In genomic region chr10:35212856-35213255, GRCh38 we compare ENCODE assay signal across 15 cellular contexts.
DNase-seq lines count a peak whose midpoint lies in the region; ATAC-seq, FAIRE-seq and TF ChIP-seq lines count a peak whose summit lies in the region.
"Had no signal": no experiment of that assay in that cellular context is flagged by ENCODE, and none has a peak within 500 bp of the region (broad histone marks: within the 10 kb centered on the region; RNA-seq: fewer than 3 reads in every experiment).

No MANE protein-coding gene starts in this region.

- no peaks in the 10 kb centered on the region for H4K20me1 ChIP-seq in astrocyte (ENCODE audit: insufficient read depth, low read length)

- H3K27ac Mint-ChIP-seq in astrocyte (ENCODE audit: unreplicated experiment): no peak overlapping the region
- H3K27ac Mint-ChIP-seq: activated naive CD4-positive, alpha-beta T cell treated with anti-CD3 and anti-CD28 coated beads for 36 hours had no signal

- H3K4me2 ChIP-seq in astrocyte (ENCODE audit: low read length): peak overlapping the region; percentile 56

- H3K27me3 Mint-ChIP-seq in astrocyte (ENCODE audit: low read depth, unreplicated experiment): no peaks in the 10 kb centered on the region

- intact Hi-C loops in lower lobe of right lung (cut with DNase I): no loop called here

- no peak for TF ChIP-seq CTCF in astrocyte (IDR thresholded peaks at IDR 0.05; ENCODE audit: insufficient read depth, low read depth, low read length)
- no peak for TF ChIP-seq CTCF in lower lobe of right lung (IDR thresholded peaks at IDR 0.05)

- no peak for ATAC-seq in lower lobe of right lung
- no peak for ATAC-seq in HG03045 (IDR thresholded peaks at IDR 0.05; ENCODE audit: unreplicated experiment)

- H3K9me3 Mint-ChIP-seq in astrocyte (ENCODE audit: unreplicated experiment): no peaks in the 10 kb centered on the region
- H3K9me3 Mint-ChIP-seq: activated naive CD4-positive, alpha-beta T cell treated with anti-CD3 and anti-CD28 coated beads for 36 hours had no signal

- no peak for FAIRE-seq in astrocyte (lab: Jason Lieb, UNC)

- H3K36me3 ChIP-seq in astrocyte (ENCODE audit: insufficient read depth, low read length): no peaks in the 10 kb centered on the region
- no peaks in the 10 kb centered on the region for H3K36me3 ChIP-seq in lower lobe of right lung
- H3K36me3 ChIP-seq: esophagus squamous epithelium had no signal

- no peak overlapping the region for H3K9ac ChIP-seq in astrocyte (ENCODE audit: low read length)

- no peaks in the 10 kb centered on the region for H3K79me2 ChIP-seq in astrocyte (ENCODE audit: insufficient read depth, low read length)

- H3K36me3 Mint-ChIP-seq in astrocyte (ENCODE audit: low read depth, unreplicated experiment): peaks cover 2% of the 10 kb centered on the region

- H3K4me3 ChIP-seq in astrocyte (ENCODE audit: insufficient read depth, low read depth, low read length) (no peak overlapping the region), lower lobe of right lung (no peak overlapping the region)
- H3K4me3 ChIP-seq: esophagus squamous epithelium had no signal

- peak; percentile 70 to 75 for DNase-seq in Kasumi-1 (lab: John Stamatoyannopoulos, UW)
- no peak for DNase-seq in astrocyte (ENCODE audit: low read depth)
- no peak for DNase-seq in lower lobe of right lung
- DNase-seq in smooth muscle cell of the brain vasculature (ENCODE audit: low read depth, low spot score): peak; percentile 70
- no peak for DNase-seq in superior temporal gyrus (ENCODE audit: extremely low spot score)
- DNase-seq in ureter (ENCODE audit: low spot score): no peak
- DNase-seq: activated CD4-positive, alpha-beta T cell treated with anti-CD3 and anti-CD28 coated beads for 48 hours; activated naive CD4-positive, alpha-beta T cell treated with anti-CD3 and anti-CD28 coated beads for 36 hours; activated T-cell treated with anti-CD3 and anti-CD28 coated beads for 4 hours; EL; esophagus squamous epithelium; NCI-H187 treated with DMSO at 0.1 percent for 48 hours; NCI-H510A; retina had no signal

- no peak overlapping the region for H3K4me3 Mint-ChIP-seq in astrocyte (ENCODE audit: unreplicated experiment)
- H3K4me3 Mint-ChIP-seq: activated naive CD4-positive, alpha-beta T cell treated with anti-CD3 and anti-CD28 coated beads for 36 hours had no signal

- H3K27me3 ChIP-seq in astrocyte (ENCODE audit: insufficient read depth, low read length) (no peaks in the 10 kb centered on the region), lower lobe of right lung (ENCODE audit: low read depth) (no peaks in the 10 kb centered on the region)
- H3K27me3 ChIP-seq: esophagus squamous epithelium had no signal

- H3K27ac ChIP-seq in astrocyte (ENCODE audit: low read depth, low read length) (no peak overlapping the region), lower lobe of right lung (peak overlapping the region; percentile 5)
- H3K27ac ChIP-seq: esophagus squamous epithelium had no signal

- no peaks in the 10 kb centered on the region for H3K9me3 ChIP-seq in astrocyte (ENCODE audit: insufficient read depth, low read depth, low read length)
- H3K9me3 ChIP-seq in lower lobe of right lung: no peaks in the 10 kb centered on the region
- H3K9me3 ChIP-seq: esophagus squamous epithelium had no signal

- H2AFZ ChIP-seq in astrocyte (ENCODE audit: low read depth, low read length): no peak overlapping the region

- H3K4me1 Mint-ChIP-seq in astrocyte (ENCODE audit: low read depth, unreplicated experiment): peaks cover 31% of the 10 kb centered on the region

- no peaks in the 10 kb centered on the region for H3K4me1 ChIP-seq in astrocyte (ENCODE audit: insufficient read depth, low read length)
- peaks cover 28% of the 10 kb centered on the region for H3K4me1 ChIP-seq in lower lobe of right lung

Comparison
In these comparisons a context has a peak if more than half of its experiments do, and no peak if none do; other contexts are left out.
1. DNase-seq: peak in Kasumi-1 (2 of 2) and smooth muscle cell of the brain vasculature (single experiment); none in astrocyte (single experiment), lower lobe of right lung (single experiment), superior temporal gyrus (single experiment) and ureter (single experiment).